ENCODE assay signal across 8 cellular contexts in genomic region chr2:231925303-231926179, GRCh38. TPM values are rescaled to one million over a fixed set of nuclear protein-coding genes. Genes with fewer than 3 reads are reported as not detected.
DNase-seq lines count a peak whose midpoint lies in the region; ATAC-seq and TF ChIP-seq lines count a peak whose summit lies in the region.

No MANE protein-coding gene starts in this region.

- no peaks in the 10 kb centered on the region for H3K36me3 ChIP-seq in Panc1 (ENCODE audit: control insufficient read depth, insufficient read depth, low read length)

- peaks cover 4% of the 10 kb centered on the region; the same call in 1 of the 2 replicates for H3K4me1 ChIP-seq in Panc1 (ENCODE audit: control insufficient read depth, insufficient read depth, low read length)

- no peak overlapping the region for H3K27ac Mint-ChIP-seq in activated T-helper 17 cell treated with anti-CD3 and anti-CD28 coated beads, Interleukin-2, amount 50 U/mL, for 72 hours
- no peak overlapping the region for H3K27ac Mint-ChIP-seq in naive thymus-derived CD8-positive, alpha-beta T cell

- H3K27me3 Mint-ChIP-seq in activated T-helper 17 cell treated with anti-CD3 and anti-CD28 coated beads, Interleukin-2, amount 50 U/mL, for 72 hours: peaks cover 53% of the 10 kb centered on the region
- peaks cover 12 to 42% (median 28%) of the 10 kb centered on the region in 5 donors for H3K27me3 Mint-ChIP-seq in naive thymus-derived CD8-positive, alpha-beta T cell

- peak; percentile 95 for TF ChIP-seq CTCF in Panc1 (IDR thresholded peaks at IDR 0.05)
- peak; percentile 46 for TF ChIP-seq CTCF in fibroblast of mammary gland (conservative IDR thresholded peaks at IDR 0.05; ENCODE audit: control insufficient read depth, insufficient read depth, low read depth, low read length)

- H3K4me3 Mint-ChIP-seq in activated T-helper 17 cell treated with anti-CD3 and anti-CD28 coated beads, Interleukin-2, amount 50 U/mL, for 72 hours: no peak overlapping the region
- peak overlapping the region in 9 of 10 donors; percentile 48 to 86 (median 69) for H3K4me3 Mint-ChIP-seq in naive thymus-derived CD8-positive, alpha-beta T cell

- DNase-seq in ELR (ENCODE audit: low read depth): peak; percentile 91
- DNase-seq in Panc1 (ENCODE audit: low read depth, low spot score): no peak
- peak; percentile 86 for DNase-seq in fibroblast of mammary gland (ENCODE audit: low read depth)
- DNase-seq in naive thymus-derived CD8-positive, alpha-beta T cell: peak; percentile 33 to 82 (median 70)
- DNase-seq in stimulated activated CD8-positive, alpha-beta memory T cell treated with anti-CD3 and anti-CD28 coated beads, Interleukin-7, amount 100 ng/mL, for 4 hours (ENCODE audit: low read depth in 2 of 2): peak; percentile 29 to 52

- CTCF ChIA-PET in Panc1 (lab: Charles Lee): interaction anchor here (0.6 to 1.3 kb wide), 6 partner anchors 14 to 402 kb away, joined by 3 to 9 read pairs (median 3); no protein-coding TSS in a partner anchor

- H3K4me3 ChIP-seq in Panc1 (ENCODE audit: low read depth in 2 of 2, low read length in 2 of 2): peak overlapping the region; percentile 45 to 52
- H3K4me3 ChIP-seq in fibroblast of mammary gland (ENCODE audit: control insufficient read depth, low read depth, low read length): peak overlapping the region; percentile 21

- peaks cover 7% of the 10 kb centered on the region for H3K4me1 Mint-ChIP-seq in activated T-helper 17 cell treated with anti-CD3 and anti-CD28 coated beads, Interleukin-2, amount 50 U/mL, for 72 hours
- H3K4me1 Mint-ChIP-seq in naive thymus-derived CD8-positive, alpha-beta T cell: peaks cover 10 to 17% (median 13%) of the 10 kb centered on the region in 4 donors

- no peaks in the 10 kb centered on the region for H3K9me3 Mint-ChIP-seq in activated T-helper 17 cell treated with anti-CD3 and anti-CD28 coated beads, Interleukin-2, amount 50 U/mL, for 72 hours
- H3K9me3 Mint-ChIP-seq in naive thymus-derived CD8-positive, alpha-beta T cell: no peaks in the 10 kb centered on the region

- no peaks in the 10 kb centered on the region for H3K36me3 Mint-ChIP-seq in activated T-helper 17 cell treated with anti-CD3 and anti-CD28 coated beads, Interleukin-2, amount 50 U/mL, for 72 hours (ENCODE audit: low read depth)
- H3K36me3 Mint-ChIP-seq in naive thymus-derived CD8-positive, alpha-beta T cell: no peaks in the 10 kb centered on the region

- in situ Hi-C loops in Panc1 (cut with HindIII; ENCODE audit: low pct_unique_long_range_greater_than_20kb, low sequenced_read_pairs): no loop called here

- BruUV-seq in Panc1 (replicated peaks; lab: Mats Ljungman, UMichigan): no TSS peak

- no peak overlapping the region for H3K27ac ChIP-seq in Panc1 (ENCODE audit: low read length)

- ATAC-seq in HG03520 (IDR thresholded peaks at IDR 0.05; ENCODE audit: unreplicated experiment) (peak; percentile 39), Panc1 (peak; percentile 89), GM18502 (IDR thresholded peaks at IDR 0.05; ENCODE audit: poor library complexity, unreplicated experiment) (no peak)
- ATAC-seq in activated T-helper 17 cell treated with anti-CD3 and anti-CD28 coated beads, Interleukin-2, amount 50 U/mL, for 72 hours (replicated peaks): peak; percentile 82
- peak; percentile 56 to 65 for ATAC-seq in naive thymus-derived CD8-positive, alpha-beta T cell

- H3K9me3 ChIP-seq in Panc1 (ENCODE audit: control insufficient read depth, insufficient read depth, low read depth, low read length): no peaks in the 10 kb centered on the region

- no peaks in the 10 kb centered on the region; the same call in 1 of the 2 replicates for H3K27me3 ChIP-seq in Panc1 (ENCODE audit: control insufficient read depth, insufficient read depth, low read length)

- POLR2A ChIA-PET in Panc1 (lab: Charles Lee): no interaction called here
- POLR2A ChIA-PET in naive thymus-derived CD8-positive, alpha-beta T cell (lab: Charles Lee): interaction anchor here (0.5 to 1.0 kb wide), 2 partner anchors 106 to 402 kb away, joined by 3 to 4 read pairs; no protein-coding TSS in a partner anchor

- intact Hi-C loops in Panc1 (cut with micrococcal nuclease; ENCODE audit: unreplicated experiment): loop anchor here (2.0 to 5.0 kb wide), 2 partner anchors 217 to 401 kb away; no protein-coding TSS in a partner anchor

RNA-seq across cellular contexts. Expression of gene NPPC, which starts 0.7 kb away (rescaled TPM):
- total RNA-seq in Panc1 (2021; ENCODE audit: unreplicated experiment): 1.1 TPM
- 1.3 TPM for polyA plus RNA-seq in Panc1 (2012; ENCODE audit: insufficient read length)
- total RNA-seq in activated T-helper 17 cell treated with anti-CD3 and anti-CD28 coated beads, Interleukin-2, amount 50 U/mL, for 72 hours: not detected
- total RNA-seq in naive thymus-derived CD8-positive, alpha-beta T cell: not detected
- under 1 TPM in 1 of 3 donors, not detected in 2; 0.27 TPM for polyA plus RNA-seq in naive thymus-derived CD8-positive, alpha-beta T cell

RNA-seq across cellular contexts. Expression of gene DIS3L2, which starts 36.0 kb away (rescaled TPM):
- 28.1 TPM for total RNA-seq in Panc1 (2021; ENCODE audit: unreplicated experiment)
- 20.6 TPM for polyA plus RNA-seq in Panc1 (2012; ENCODE audit: insufficient read length)
- 10 to 100 TPM; 21.6 to 30.2 TPM for total RNA-seq in activated T-helper 17 cell treated with anti-CD3 and anti-CD28 coated beads, Interleukin-2, amount 50 U/mL, for 72 hours
- total RNA-seq in naive thymus-derived CD8-positive, alpha-beta T cell: 10 to 100 TPM; 59.0 to 59.1 TPM
- 10 to 100 TPM; 12.5 to 17.2 (median 16.4) TPM for polyA plus RNA-seq in naive thymus-derived CD8-positive, alpha-beta T cell
